26 cellular contexts compared by ENCODE assay signal in genomic region chr6:135814043-135814442, GRCh38. TPM values are rescaled to one million over a fixed set of nuclear protein-coding genes. Genes with fewer than 3 reads are reported as not detected.
DNase-seq lines count a peak whose midpoint lies in the region; ATAC-seq, FAIRE-seq and TF ChIP-seq lines count a peak whose summit lies in the region.
"Had no signal": no experiment of that assay in that cellular context is flagged by ENCODE, and none has a peak within 500 bp of the region (broad histone marks: within the 10 kb centered on the region; RNA-seq: fewer than 3 reads in every experiment).

No MANE protein-coding gene starts in this region.

- H3K27me3 Mint-ChIP-seq in endodermal cell (ENCODE audit: insufficient read depth): no peaks in the 10 kb centered on the region
- no peaks in the 10 kb centered on the region for H3K27me3 Mint-ChIP-seq in CD4-positive, alpha-beta T cell
- H3K27me3 Mint-ChIP-seq: IgD-negative memory B cell had no signal

- no peak overlapping the region for H3K4me3 Mint-ChIP-seq in endodermal cell
- H3K4me3 Mint-ChIP-seq in CD4-positive, alpha-beta T cell: no peak overlapping the region
- H3K4me3 Mint-ChIP-seq: B cell; CD8-positive, alpha-beta memory T cell; IgD-negative memory B cell had no signal

- no peak overlapping the region for H3K9ac ChIP-seq in endodermal cell (ENCODE audit: extremely low read depth, low read length, poor library complexity, severe bottlenecking)
- H3K9ac ChIP-seq in liver (ENCODE audit: low read depth in 1 of 2, low read length in 2 of 2): no peak overlapping the region
- H3K9ac ChIP-seq: GM23248, KMS-11, SK-N-SH had no signal

- no peak overlapping the region for H3K27ac Mint-ChIP-seq in endodermal cell
- no peak overlapping the region for H3K27ac Mint-ChIP-seq in CD4-positive, alpha-beta T cell
- H3K27ac Mint-ChIP-seq: B cell; CD8-positive, alpha-beta memory T cell; IgD-negative memory B cell had no signal

- H3K4me1 Mint-ChIP-seq in endodermal cell: peaks cover 32% of the 10 kb centered on the region
- no peaks in the 10 kb centered on the region for H3K4me1 Mint-ChIP-seq in CD4-positive, alpha-beta T cell (ENCODE audit: low read depth)
- H3K4me1 Mint-ChIP-seq: CD8-positive, alpha-beta memory T cell had no signal

- DNase-seq in HuH-7.5 (ENCODE audit: low spot score) (peak; percentile 24), endodermal cell (no peak), small intestine (peak; percentile 86), cerebellar nuclear complex (lab: John Stamatoyannopoulos, UW) (no peak), breast epithelium (ENCODE audit: low spot score in 2 of 2) (no peak)
- no peak for DNase-seq in CD4-positive, alpha-beta T cell
- DNase-seq: CD8-positive, alpha-beta memory T cell; GM23248; HCEC 1CT; MM.1S; NCI-H1694; NCI-H2029 treated with DMSO at 0.1 percent for 48 hours; NCI-H345; NCI-H510A treated with DMSO at 0.1 percent for 48 hours; NCI-H774; SK-N-SH; SW 1271 had no signal

- H3K9me3 Mint-ChIP-seq in endodermal cell: peaks cover 5% of the 10 kb centered on the region
- peaks cover 5% of the 10 kb centered on the region for H3K9me3 Mint-ChIP-seq in CD4-positive, alpha-beta T cell

- intact Hi-C loops in CD4-positive, alpha-beta T cell (cut with DNase I, micrococcal nuclease): no loop called here
- intact Hi-C loops in breast epithelium (cut with DNase I; ENCODE audit: low total_unique reads): no loop called here

- no peak for FAIRE-seq in small intestine (lab: Jason Lieb, UNC)
- FAIRE-seq: D721Med, G401.6, HTR-8/SVneo, RCC 7860 had no signal

- ATAC-seq in CD4-positive, alpha-beta T cell (ENCODE audit: poor library complexity): no peak

- no peak overlapping the region for H3K27ac ChIP-seq in endodermal cell (ENCODE audit: low read depth, low read length)
- peak overlapping the region in 1 of 2 donors; percentile 23 for H3K27ac ChIP-seq in liver (ENCODE audit: low read depth in 1 of 2, low read length in 2 of 2)
- no peak overlapping the region for H3K27ac ChIP-seq in small intestine (ENCODE audit: low read depth in 1 of 2, low read length in 1 of 2)
- H3K27ac ChIP-seq in CD4-positive, alpha-beta T cell (ENCODE audit: low read depth, low read length): no peak overlapping the region
- H3K27ac ChIP-seq in breast epithelium: no peak overlapping the region
- H3K27ac ChIP-seq: C4-2B, GM23248, KMS-11 had no signal

- H3K27me3 ChIP-seq in endodermal cell (ENCODE audit: control insufficient read depth, insufficient read depth, low read length, poor library complexity, severe bottlenecking): no peaks in the 10 kb centered on the region
- H3K27me3 ChIP-seq in liver (ENCODE audit: control insufficient read depth in 4 of 4, insufficient read depth in 4 of 4, low read length in 3 of 4): no peaks in the 10 kb centered on the region
- no peaks in the 10 kb centered on the region for H3K27me3 ChIP-seq in small intestine (ENCODE audit: control insufficient read depth in 2 of 2, insufficient read depth in 2 of 2, low read length in 2 of 2)
- H3K27me3 ChIP-seq in CD4-positive, alpha-beta T cell (ENCODE audit: control insufficient read depth, insufficient read depth, low read length): no peaks in the 10 kb centered on the region
- H3K27me3 ChIP-seq in breast epithelium: no peaks in the 10 kb centered on the region

- POLR2A ChIA-PET in CD4-positive, alpha-beta T cell (lab: Charles Lee): no interaction called here

- TF ChIP-seq RAD21 in liver (IDR thresholded peaks at IDR 0.05): peak; percentile 56 to 67

- TF ChIP-seq POLR2A in breast epithelium (IDR thresholded peaks at IDR 0.05): no peak

- CTCF ChIA-PET in CD4-positive, alpha-beta T cell (lab: Charles Lee): no interaction called here

- H3K36me3 Mint-ChIP-seq in endodermal cell (ENCODE audit: low read depth): no peaks in the 10 kb centered on the region
- H3K36me3 Mint-ChIP-seq in CD4-positive, alpha-beta T cell (ENCODE audit: low read depth): no peaks in the 10 kb centered on the region
- H3K36me3 Mint-ChIP-seq: IgD-negative memory B cell had no signal

- H3K36me3 ChIP-seq in endodermal cell (ENCODE audit: control insufficient read depth, insufficient read depth, low read length) (no peaks in the 10 kb centered on the region), liver (ENCODE audit: control insufficient read depth in 4 of 4, insufficient read depth in 3 of 4, low read depth in 1 of 4, low read length in 3 of 4) (peaks cover 0 to 8% (median 7%) of the 10 kb centered on the region in 4 donors), small intestine (ENCODE audit: control insufficient read depth in 2 of 2, insufficient read depth in 2 of 2, low read length in 2 of 2) (no peaks in the 10 kb centered on the region), breast epithelium (no peaks in the 10 kb centered on the region)

- no peak for TF ChIP-seq CTCF in endodermal cell (conservative IDR thresholded peaks at IDR 0.05)
- no peak for TF ChIP-seq CTCF in liver (IDR thresholded peaks at IDR 0.05; ENCODE audit: low read depth, low read length, missing input control)
- TF ChIP-seq CTCF in CD4-positive, alpha-beta T cell (IDR thresholded peaks at IDR 0.05): no peak
- no peak for TF ChIP-seq CTCF in breast epithelium (IDR thresholded peaks at IDR 0.05)

- 79 to 94% methylated on average over 2 to 4 of the region's 4 CpGs for WGBS in endodermal cell (ENCODE audit: insufficient coverage in 1 of 2, insufficient read length in 1 of 2), 2 experiments
- WGBS in liver: 27% methylated on average over 4 of the region's 4 CpGs
- 30 to 68% (median 40%) methylated on average over 4 of the region's 4 CpGs for WGBS in small intestine, 3 donors

- H3K9me3 ChIP-seq in endodermal cell (ENCODE audit: control insufficient read depth, low read length): peaks cover 6% of the 10 kb centered on the region
- peaks cover 0 to 2% (median 0%) of the 10 kb centered on the region in 4 donors for H3K9me3 ChIP-seq in liver (ENCODE audit: control insufficient read depth in 4 of 4, low read length in 3 of 4)
- H3K9me3 ChIP-seq in small intestine (ENCODE audit: control insufficient read depth, low read depth): no peaks in the 10 kb centered on the region
- H3K9me3 ChIP-seq in CD4-positive, alpha-beta T cell (ENCODE audit: control insufficient read depth, low read length): no peaks in the 10 kb centered on the region
- H3K9me3 ChIP-seq in breast epithelium: no peaks in the 10 kb centered on the region
- H3K9me3 ChIP-seq: SK-N-SH had no signal

- no peaks in the 10 kb centered on the region for H3K4me1 ChIP-seq in endodermal cell (ENCODE audit: control insufficient read depth, insufficient read depth, low read length)
- H3K4me1 ChIP-seq in liver (ENCODE audit: control insufficient read depth in 4 of 4, insufficient read depth in 4 of 4, low read length in 3 of 4): peaks cover 3 to 13% (median 8%) of the 10 kb centered on the region in 4 donors
- peaks cover 0 to 3% of the 10 kb centered on the region in 2 donors for H3K4me1 ChIP-seq in small intestine (ENCODE audit: control insufficient read depth in 2 of 2, insufficient read depth in 1 of 2, low read depth in 1 of 2, low read length in 1 of 2)
- no peaks in the 10 kb centered on the region for H3K4me1 ChIP-seq in breast epithelium

- H3K4me3 ChIP-seq in endodermal cell (ENCODE audit: low read length) (peak overlapping the region; percentile 22), liver (ENCODE audit: low read depth in 1 of 3, low read length in 3 of 3) (no peak overlapping the region), small intestine (ENCODE audit: low read depth in 1 of 2, low read length in 2 of 2) (no peak overlapping the region), breast epithelium (no peak overlapping the region)
- H3K4me3 ChIP-seq: GM23248 had no signal

TF ChIP-seq in liver, 16 proteins besides CTCF, POLR2A, EP300 and RAD21 (continues in another document):
- peak; percentile 56 for TF ChIP-seq REST (IDR thresholded peaks at IDR 0.05)

RNA-seq across cellular contexts. Expression of gene PDE7B, which starts 37.5 kb away (rescaled TPM):
- total RNA-seq in endodermal cell (under 1 TPM in 1 of 2 donors, not detected in 1; 0.26 TPM), liver (1 to 10 TPM in 1 of 2 donors, under 1 TPM in 1; 0.75 to 5.2 TPM), breast epithelium (1 to 10 TPM; 3.4 to 5.2 (median 5.1) TPM)
- polyA plus RNA-seq in endodermal cell (2013, experiment 1 of 2): 0.28 TPM
- polyA plus RNA-seq in endodermal cell (2013, experiment 2 of 2): 0.25 TPM
- polyA plus RNA-seq in liver (1 to 10 TPM; 1.0 to 1.5 TPM), small intestine (1 to 10 TPM in 2 of 3 donors, under 1 TPM in 1; 0.22 to 1.4 (median 1.3) TPM)
- total RNA-seq in CD4-positive, alpha-beta T cell: under 1 TPM; 0.25 to 0.34 TPM

Comparison
In these comparisons a context has a peak if more than half of its experiments do, and no peak if none do; other contexts are left out.
1. DNase-seq: peak in HuH-7.5 (single experiment) and small intestine (single experiment); none in endodermal cell (single experiment), cerebellar nuclear complex (0 of 2), CD4-positive, alpha-beta T cell (0 of 10) and breast epithelium (0 of 2).